In genomic region chr22:25193130-25193529, GRCh38 we compare ENCODE assay signal across 24 cellular contexts. TPM values are rescaled to one million over a fixed set of nuclear protein-coding genes. Genes with fewer than 3 reads are reported as not detected.
"Had no signal": no experiment of that assay in that cellular context is flagged by ENCODE, and none has a peak within 500 bp of the region (broad histone marks: within the 10 kb centered on the region; RNA-seq: fewer than 3 reads in every experiment).

No MANE protein-coding gene starts in this region.

- H3K9me3 ChIP-seq: heart left ventricle, left lung, lower lobe of right lung, sigmoid colon, stomach had no signal

- ATAC-seq: esophagus mucosa, heart left ventricle, left lung, lower lobe of right lung had no signal

- DNase-seq: effector CD8-positive, alpha-beta T cell; heart left ventricle; hippocampal formation; left lung; lower lobe of right lung; sigmoid colon; stimulated activated CD4-positive, alpha-beta T cell treated with anti-CD3 and anti-CD28 coated beads, Interleukin-12 subunit alpha, Interleukin-12 subunit beta, amount 100 ng/mL, for 4 hours; stimulated activated naive CD4-positive, alpha-beta T cell; stomach; substantia nigra; trophoblast cell had no signal

- H3K27ac ChIP-seq: coronary artery, heart left ventricle, left lung, lower lobe of right lung, parathyroid adenoma, sigmoid colon, skin epidermis, stomach had no signal

- H3K27me3 ChIP-seq: heart left ventricle, left lung, sigmoid colon, stomach had no signal

- H3K4me1 ChIP-seq: heart left ventricle, left lung, lower lobe of right lung, parathyroid adenoma, sigmoid colon, stomach had no signal

- H3K4me3 ChIP-seq: coronary artery, heart left ventricle, left lung, lower lobe of right lung, sigmoid colon, skin epidermis, stomach had no signal

- H2AFZ ChIP-seq: parathyroid adenoma had no signal

- H3K9ac ChIP-seq: parathyroid adenoma had no signal

- H3K79me2 ChIP-seq: parathyroid adenoma had no signal

- FAIRE-seq: frontal cortex had no signal

RNA-seq across cellular contexts. Expression of gene CRYBB3, which starts 6.5 kb away (rescaled TPM):
- total RNA-seq: chondrocyte, dermis microvascular lymphatic vessel endothelial cell, fibroblast of lung, frontal cortex, kidney epithelial cell, occipital lobe, pulmonary artery endothelial cell, sigmoid colon, stomach, urinary bladder had no signal
- polyA plus RNA-seq: fibroblast of lung, heart left ventricle, urinary bladder had no signal

RNA-seq across cellular contexts. Expression of gene CRYBB2, which starts 26.3 kb away (rescaled TPM):
- total RNA-seq: chondrocyte, dermis microvascular lymphatic vessel endothelial cell, esophagus mucosa, fibroblast of lung, frontal cortex, heart left ventricle, kidney epithelial cell, left lung, lower lobe of right lung, mesothelial cell of epicardium, occipital lobe, pulmonary artery endothelial cell, stomach, urinary bladder had no signal
- polyA plus RNA-seq: fibroblast of lung, heart left ventricle had no signal
